In genomic region chr5:55306641-55307382, GRCh38 we compare ENCODE assay signal across 1 cellular context.
A peak's percentile ranks its signal among the peaks of the same experiment; 100 is the strongest.
TF ChIP-seq lines count a peak whose summit lies in the region.

No MANE protein-coding gene starts in this region.

TF ChIP-seq in H1, 55 proteins besides CTCF, POLR2A, EP300 and RAD21:
- TF ChIP-seq SAP30 (IDR thresholded peaks at IDR 0.05; ENCODE audit: insufficient read depth, insufficient replicate concordance, low read length) (peak; percentile 51), TCF12 (IDR thresholded peaks at IDR 0.05; ENCODE audit: low read depth, low read length) (no peak), JUND (IDR thresholded peaks at IDR 0.05; ENCODE audit: low read length) (no peak)
TF ChIP-seq in H1: peak in this region for 1.
